In the genomic region with DNA sequence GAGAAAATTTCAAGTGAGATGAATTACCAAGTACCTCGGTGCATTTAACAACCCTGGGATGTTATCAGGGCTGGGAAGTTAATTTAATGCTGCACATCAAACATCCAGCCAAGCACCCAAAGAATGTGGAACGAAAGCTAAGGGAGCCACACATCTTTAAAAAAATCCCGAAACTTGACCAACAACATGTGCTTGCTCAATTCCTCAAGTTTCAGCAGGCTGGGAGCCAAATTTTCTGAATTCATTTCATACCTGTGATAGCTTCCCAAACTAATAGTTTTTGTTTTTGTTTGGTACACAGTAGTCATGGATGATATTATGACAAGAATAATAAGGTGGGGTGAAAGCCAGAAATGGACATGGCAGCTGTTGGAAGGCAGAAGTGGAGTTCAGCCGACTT, we compare ENCODE assay signal across 31 cellular contexts.
DNase-seq lines count a peak whose midpoint lies in the region; ATAC-seq and TF ChIP-seq lines count a peak whose summit lies in the region.
"Had no signal": no experiment of that assay in that cellular context is flagged by ENCODE, and none has a peak within 500 bp of the region (broad histone marks: within the 10 kb centered on the region; RNA-seq: fewer than 3 reads in every experiment).

No MANE protein-coding gene starts in this region.

- TF ChIP-seq POLR2A in body of pancreas (IDR thresholded peaks at IDR 0.05) = peak in 1 of 3 donors; percentile 14

- no peak for TF ChIP-seq CTCF in body of pancreas (IDR thresholded peaks at IDR 0.05)
- TF ChIP-seq CTCF in fibroblast of villous mesenchyme (IDR thresholded peaks at IDR 0.05; ENCODE audit: insufficient read depth, low read depth, low read length) = no peak

- intact Hi-C loops in body of pancreas (cut with DNase I) = no loop called here

- ATAC-seq in body of pancreas (peak; percentile 78), HG02588 (IDR thresholded peaks at IDR 0.05; ENCODE audit: unreplicated experiment) (no peak)
- ATAC-seq: activated T-cell treated with anti-CD3 and anti-CD28 coated beads, Interleukin-2, amount 50 U/mL, for 72 hours; CD8-positive, alpha-beta T cell; gastrocnemius medialis; GM23338; mucosa of descending colon; sciatic nerve had no signal

- no peak overlapping the region for H3K4me3 ChIP-seq in body of pancreas
- no peak overlapping the region for H3K4me3 ChIP-seq in fibroblast of villous mesenchyme (ENCODE audit: low read depth, low read length)
- H3K4me3 ChIP-seq: gastrocnemius medialis, GM23338, mucosa of descending colon, neural progenitor cell, tibial artery had no signal

- no peaks in the 10 kb centered on the region for H3K27me3 ChIP-seq in body of pancreas
- H3K27me3 ChIP-seq: gastrocnemius medialis, neural progenitor cell, tibial artery had no signal

- no peaks in the 10 kb centered on the region for H3K36me3 ChIP-seq in body of pancreas (replicated peaks in 1 of 2; ENCODE audit: insufficient read depth in 1 of 2, low read depth in 2 of 2)
- H3K36me3 ChIP-seq: gastrocnemius medialis, neural progenitor cell, tibial artery had no signal

- H3K9me3 ChIP-seq in body of pancreas = no peaks in the 10 kb centered on the region
- H3K9me3 ChIP-seq: gastrocnemius medialis, mucosa of descending colon, SK-N-SH, tibial artery had no signal

- WGBS in body of pancreas, 2 donors = 35 to 47% methylated on average over 4 of the region's 4 CpGs

- peak overlapping the region in 3 of 4 donors; percentile 23 to 54 (median 47) for H3K27ac ChIP-seq in body of pancreas
- H3K27ac ChIP-seq: epithelial cell of prostate, gastrocnemius medialis, neural progenitor cell, RWPE1, tibial artery had no signal

- H3K4me1 ChIP-seq in body of pancreas = no peaks in the 10 kb centered on the region
- H3K4me1 ChIP-seq: gastrocnemius medialis, neural progenitor cell had no signal

- peak; percentile 48 for DNase-seq in HS-27A (ENCODE audit: low read depth)
- peak; percentile 19 to 69 (median 39) for DNase-seq in body of pancreas
- DNase-seq in fibroblast of villous mesenchyme (ENCODE audit: low read depth) = peak; percentile 50
- DNase-seq in renal cortical epithelial cell (ENCODE audit: low read depth) = peak; percentile 64
- no peak for DNase-seq in activated CD4-positive, alpha-beta T cell treated with anti-CD3 and anti-CD28 coated beads for 1 hour
- no peak for DNase-seq in NCI-H2029 treated with DMSO at 0.1 percent for 48 hours (lab: John Stamatoyannopoulos, UW)
- no peak for DNase-seq in HuH-7.5 (ENCODE audit: low spot score)
- DNase-seq: activated CD4-positive, alpha-beta T cell treated with anti-CD3 and anti-CD28 coated beads, Interleukin-2, amount 10 ng/mL, durations not matched to agents 24 days and 14 days; activated naive CD4-positive, alpha-beta T cell treated with anti-CD3 and anti-CD28 coated beads, Interleukin-2, amount 50 U/mL, for 16 hours; activated T-cell treated with anti-CD3 and anti-CD28 coated beads, Interleukin-2, amount 50 U/mL, for 72 hours; anterior cingulate cortex; CD8-positive, alpha-beta T cell; cerebellar nuclear complex; DMS153; gastrocnemius medialis; GDM1; hippocampal formation; KG1; mucosa of descending colon; NCI-H1694; NCI-H69; posterior cingulate gyrus; SK-N-SH; T-helper 2 cell; tibial artery had no signal

Comparison
In these comparisons a context has a peak if more than half of its experiments do, and no peak if none do; other contexts are left out.
1. DNase-seq: peak in HS-27A (single experiment), body of pancreas (4 of 4), fibroblast of villous mesenchyme (single experiment) and renal cortical epithelial cell (single experiment); none in activated CD4-positive, alpha-beta T cell treated with anti-CD3 and anti-CD28 coated beads for 1 hour (single experiment), NCI-H2029 treated with DMSO at 0.1 percent for 48 hours (single experiment) and HuH-7.5 (single experiment).